8 cellular contexts compared by ENCODE assay signal in the genomic region with DNA sequence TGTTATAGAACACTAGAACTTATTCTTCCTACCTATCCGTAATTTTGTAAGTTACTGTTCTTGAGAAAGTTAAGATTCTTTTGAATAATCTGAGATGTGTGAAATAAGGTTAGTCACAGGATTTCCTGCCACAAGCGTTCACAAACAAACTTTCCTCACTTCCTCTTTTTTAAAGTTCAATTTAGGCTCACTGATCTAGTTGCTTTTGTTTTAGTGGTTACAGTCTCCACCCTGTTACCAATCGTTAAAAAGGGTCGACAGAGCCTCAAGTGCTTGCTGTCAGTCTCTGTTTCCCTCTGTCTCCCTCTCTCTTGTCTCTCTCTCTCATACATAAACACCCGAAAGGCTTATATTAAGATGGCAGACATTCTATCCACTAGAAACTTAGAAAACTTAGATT. TPM values are rescaled to one million over a fixed set of nuclear protein-coding genes. Genes with fewer than 3 reads are reported as not detected.
A peak's percentile ranks its signal among the peaks of the same experiment; 100 is the strongest.
DNase-seq lines count a peak whose midpoint lies in the region; ATAC-seq, FAIRE-seq and TF ChIP-seq lines count a peak whose summit lies in the region.

No MANE protein-coding gene starts in this region.

- TF ChIP-seq CTCF in GM12864 (IDR thresholded peaks at IDR 0.05; ENCODE audit: low read depth, low read length, missing control alignments), result no peak
- no peak for TF ChIP-seq CTCF in HL-60 (IDR thresholded peaks at IDR 0.05; ENCODE audit: insufficient read depth, low read length)
- TF ChIP-seq CTCF in bronchial epithelial cell (IDR thresholded peaks at IDR 0.05; ENCODE audit: insufficient read depth, low read length, severe bottlenecking), result no peak

- H3K4me3 ChIP-seq in GM12864 (ENCODE audit: low read depth, low read length) (no peak overlapping the region), HL-60 (replicated peaks; ENCODE audit: insufficient read depth, low read length) (no peak overlapping the region), bronchial epithelial cell (ENCODE audit: low read depth, low read length) (no peak overlapping the region), aorta (ENCODE audit: low read length in 2 of 2) (no peak overlapping the region)

- intact Hi-C loops in aorta (cut with DNase I), result no loop called here

- peak; percentile 99 for ATAC-seq in GM21423 (IDR thresholded peaks at IDR 0.05; ENCODE audit: unreplicated experiment)
- ATAC-seq in aorta (ENCODE audit: low FRiP score), result no peak

- no peaks in the 10 kb centered on the region for H3K9me3 ChIP-seq in aorta (ENCODE audit: control insufficient read depth, low read length)

- H3K27me3 ChIP-seq in HL-60 (ENCODE audit: insufficient read depth, poor library complexity, severe bottlenecking) (peaks cover 3% of the 10 kb centered on the region), bronchial epithelial cell (ENCODE audit: control insufficient read depth, insufficient read depth, low read length) (no peaks in the 10 kb centered on the region), aorta (ENCODE audit: control insufficient read depth in 1 of 2, insufficient read depth in 2 of 2, low read length in 1 of 2) (no peaks in the 10 kb centered on the region)

- no peaks in the 10 kb centered on the region for H3K4me1 ChIP-seq in aorta (ENCODE audit: control insufficient read depth in 1 of 2, insufficient read depth in 2 of 2, low read length in 2 of 2)

- peak overlapping the region; percentile 84 for H3K27ac ChIP-seq in HL-60 (replicated peaks)
- H3K27ac ChIP-seq in aorta (ENCODE audit: low read depth in 1 of 2, low read length in 2 of 2), result no peak overlapping the region

- DNase-seq in GM12864 (ENCODE audit: low read depth) (peak; percentile 64), HL-60 (ENCODE audit: low read depth in 1 of 2, low spot score in 1 of 2) (peak; percentile 20 to 61), bronchial epithelial cell (ENCODE audit: low read depth) (peak; percentile 22), COLO829 (ENCODE audit: low spot score) (no peak), aorta (no peak), NCI-H446 (lab: John Stamatoyannopoulos, UW) (no peak), NCI-H1436 (lab: John Stamatoyannopoulos, UW) (no peak)

- no peaks in the 10 kb centered on the region for H3K36me3 ChIP-seq in bronchial epithelial cell (ENCODE audit: control insufficient read depth, insufficient read depth, low read length)
- H3K36me3 ChIP-seq in aorta (ENCODE audit: control insufficient read depth in 1 of 2, insufficient read depth in 2 of 2, low read length in 1 of 2), result no peaks in the 10 kb centered on the region

- no peak for FAIRE-seq in bronchial epithelial cell (lab: Jason Lieb, UNC)

- 43 to 46% methylated on average over 5 of the region's 5 CpGs for WGBS in aorta, 2 donors

RNA-seq across cellular contexts. Expression of gene STK26, which starts 35.9 kb away (rescaled TPM):
- total RNA-seq in bronchial epithelial cell (47.9 and 49.9 TPM in 2 replicates), aorta (10 to 100 TPM in 1 of 2 donors, 1 to 10 TPM in 1; 6.5 to 10.5 TPM)
- polyA plus RNA-seq in aorta, result 1 to 10 TPM; 1.0 to 5.4 TPM

Comparison
In these comparisons a context has a peak if more than half of its experiments do, and no peak if none do; other contexts are left out.
1. DNase-seq: peak in GM12864 (single experiment), HL-60 (2 of 2) and bronchial epithelial cell (single experiment); none in COLO829 (single experiment), aorta (0 of 2), NCI-H446 (0 of 2) and NCI-H1436 (single experiment).